8 cellular contexts compared by ENCODE assay signal in the genomic region with DNA sequence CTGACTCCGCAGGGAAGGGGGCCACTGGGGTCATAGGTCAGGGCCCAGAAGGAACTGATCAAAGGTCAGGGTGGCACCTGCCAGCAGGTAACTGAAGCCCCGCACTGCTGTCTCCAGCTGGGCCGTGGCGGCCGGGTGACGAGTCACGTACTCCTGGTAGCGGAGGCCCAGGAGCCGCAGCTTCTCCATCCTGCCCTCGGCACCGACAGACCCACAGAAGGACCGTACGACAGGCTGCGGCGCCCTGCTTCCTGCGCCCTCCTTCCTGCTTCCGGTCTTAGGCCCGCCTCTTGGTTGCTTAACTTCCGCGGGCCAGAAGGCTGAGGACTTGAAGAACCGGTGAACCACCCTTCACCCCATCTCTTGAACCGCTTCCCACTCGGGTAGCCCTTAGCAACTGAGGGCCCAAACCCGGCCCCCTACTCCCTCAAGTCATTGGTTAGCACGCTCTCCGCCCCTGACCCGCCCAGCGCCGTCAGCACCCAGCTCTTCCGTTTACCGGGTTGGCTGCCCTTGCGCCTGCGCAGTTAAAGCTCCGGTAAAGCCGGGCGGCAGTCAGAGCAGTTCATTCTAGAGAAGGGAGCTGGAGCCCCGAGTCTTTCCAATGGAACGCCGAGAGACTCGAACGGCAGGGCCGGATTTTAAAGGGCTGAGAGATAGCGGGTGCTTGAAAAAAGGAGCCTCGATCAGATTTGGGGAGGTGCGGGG. TPM values are rescaled to one million over a fixed set of nuclear protein-coding genes. Genes with fewer than 3 reads are reported as not detected.
A peak's percentile ranks its signal among the peaks of the same experiment; 100 is the strongest.
DNase-seq lines count a peak whose midpoint lies in the region; ATAC-seq, FAIRE-seq and TF ChIP-seq lines count a peak whose summit lies in the region.

A gene (minus strand): TSS at position 255 of the 708 bp plus-strand sequence. CDS start 66 bp downstream, at position 189.

- peak; percentile 86 for ATAC-seq in GM19043 (IDR thresholded peaks at IDR 0.05; ENCODE audit: low read depth, unreplicated experiment)
- peak; percentile 81 for ATAC-seq in HG03378 (IDR thresholded peaks at IDR 0.05; ENCODE audit: unreplicated experiment)

- dilution Hi-C loops in keratinocyte (cut with MboI; ENCODE audit: extremely low pct_ligation_motif_present, low sequenced_read_pairs), result no loop called here

- peaks cover 5% of the 10 kb centered on the region for H3K9me1 ChIP-seq in keratinocyte (ENCODE audit: control insufficient read depth, extremely low read depth, insufficient read depth, low read length)

- H3K79me2 ChIP-seq in keratinocyte (ENCODE audit: control insufficient read depth, insufficient read depth, low read length), result peaks cover 23% of the 10 kb centered on the region

- FAIRE-seq in keratinocyte (lab: Jason Lieb, UNC), result peak; percentile 39

- peak within 1 kb of the TSS; percentile 86 for H3K27ac ChIP-seq in keratinocyte (ENCODE audit: control insufficient read depth, insufficient read depth, low read length)

- H3K36me3 ChIP-seq in keratinocyte (ENCODE audit: control insufficient read depth in 2 of 2, extremely low read depth in 1 of 2, insufficient read depth in 2 of 2, low read length in 2 of 2), result peaks cover 14 to 23% of the 10 kb centered on the region in 2 experiments

- peak within 1 kb of the TSS; percentile 100 for H3K4me3 ChIP-seq in AG10803 (ENCODE audit: low read length)
- H3K4me3 ChIP-seq in keratinocyte (ENCODE audit: control insufficient read depth in 2 of 3, extremely low read depth in 1 of 3, insufficient read depth in 2 of 3, low read depth in 1 of 3, low read length in 3 of 3), result peak within 1 kb of the TSS; percentile 87 to 92 (median 91)

- peak; percentile 100 for DNase-seq in AG10803 (ENCODE audit: low read depth)
- peak; percentile 93 for DNase-seq in NCI-H460 (ENCODE audit: extremely low read depth, low read depth)
- DNase-seq in activated CD4-positive, CD25-positive, alpha-beta regulatory T cell treated with anti-CD3 and anti-CD28 coated beads, Interleukin-2, amount 50 U/mL, for 72 hours, result peak; percentile 92
- peak; percentile 87 to 93 for DNase-seq in cerebellar nuclear complex (lab: John Stamatoyannopoulos, UW)
- peak; percentile 98 for DNase-seq in keratinocyte (ENCODE audit: low read depth, low spot score)
- DNase-seq in stimulated activated CD4-positive, alpha-beta T cell treated with anti-CD3 and anti-CD28 coated beads, Interleukin-15, amount 100 ng/mL, for 1 hour (ENCODE audit: low read depth in 1 of 2, low spot score in 1 of 2), result peak; percentile 89 to 90

- no peaks in the 10 kb centered on the region for H4K20me1 ChIP-seq in keratinocyte (ENCODE audit: control insufficient read depth, extremely low read depth, insufficient read depth, low read length)

- no peaks in the 10 kb centered on the region for H3K9me3 ChIP-seq in keratinocyte (ENCODE audit: control insufficient read depth, low read depth, low read length)

- peaks cover 8% of the 10 kb centered on the region for H3K4me1 ChIP-seq in keratinocyte (ENCODE audit: control insufficient read depth, extremely low read depth, insufficient read depth, low read length)

- no peak for TF ChIP-seq CTCF in AG10803 (conservative IDR thresholded peaks at IDR 0.05; ENCODE audit: low read length)
- no peak for TF ChIP-seq CTCF in keratinocyte (optimal IDR thresholded peaks at IDR 0.05 in 1 of 3, IDR thresholded peaks at IDR 0.05 in 1 of 3, conservative IDR thresholded peaks at IDR 0.05 in 1 of 3; ENCODE audit: extremely low read depth in 1 of 3, insufficient read depth in 2 of 3, low read length in 3 of 3)

- H2AFZ ChIP-seq in keratinocyte (ENCODE audit: control insufficient read depth, low read length), result peak within 1 kb of the TSS; percentile 79

- H3K4me2 ChIP-seq in keratinocyte (ENCODE audit: control insufficient read depth, extremely low read depth, insufficient read depth, low read depth, low read length), result peak within 1 kb of the TSS; percentile 85

- no peaks in the 10 kb centered on the region for H3K27me3 ChIP-seq in keratinocyte (ENCODE audit: control insufficient read depth, extremely low read depth, insufficient read depth, low read length)

- peak within 1 kb of the TSS; percentile 91 for H3K9ac ChIP-seq in keratinocyte (ENCODE audit: control insufficient read depth, extremely low read depth, insufficient read depth, low read length)

RNA-seq across cellular contexts. Expression of the gene that starts here (rescaled TPM):
- total RNA-seq in NCI-H460 (2014; rRNA removed; shearing (Covaris generic)), result 17.0 and 20.8 TPM in 2 replicates
- 54.1 and 60.1 TPM in 2 replicates for polyA plus RNA-seq in NCI-H460 (2014; cell fraction: nucleus; rRNA removed)
- polyA plus RNA-seq in keratinocyte, result 16.7 to 25.1 TPM (median 17.2 TPM) in 3 replicates
- 15.4 TPM for polyA plus RNA-seq in keratinocyte (2011; ENCODE audit: low read depth)
- polyA plus RNA-seq in keratinocyte (2011; cell fraction: cytosol; rRNA removed), result 9.5 and 22.0 TPM in 2 replicates
- polyA plus RNA-seq in keratinocyte (2011; cell fraction: nucleus; rRNA removed), result 30.3 and 31.9 TPM in 2 replicates
- polyA plus RNA-seq in keratinocyte (2012; ENCODE audit: low replicate concordance), result 16.7 and 24.5 TPM in 2 replicates
- 12.8 to 14.6 TPM (median 13.0 TPM) in 3 replicates for polyA minus RNA-seq in keratinocyte
- 24.2 TPM for polyA minus RNA-seq in keratinocyte (2011; cell fraction: cytosol; rRNA and poly(A)+ RNA removed)
- 20.4 and 26.9 TPM in 2 replicates for polyA minus RNA-seq in keratinocyte (2011; cell fraction: nucleus; rRNA and poly(A)+ RNA removed)

Comparison
In these comparisons a context has a peak if more than half of its experiments do, and no peak if none do; other contexts are left out.
1. Peak in every context shown above with its lines: DNase-seq, ATAC-seq, H3K4me3 ChIP-seq and H3K27ac ChIP-seq.